In the genomic region with DNA sequence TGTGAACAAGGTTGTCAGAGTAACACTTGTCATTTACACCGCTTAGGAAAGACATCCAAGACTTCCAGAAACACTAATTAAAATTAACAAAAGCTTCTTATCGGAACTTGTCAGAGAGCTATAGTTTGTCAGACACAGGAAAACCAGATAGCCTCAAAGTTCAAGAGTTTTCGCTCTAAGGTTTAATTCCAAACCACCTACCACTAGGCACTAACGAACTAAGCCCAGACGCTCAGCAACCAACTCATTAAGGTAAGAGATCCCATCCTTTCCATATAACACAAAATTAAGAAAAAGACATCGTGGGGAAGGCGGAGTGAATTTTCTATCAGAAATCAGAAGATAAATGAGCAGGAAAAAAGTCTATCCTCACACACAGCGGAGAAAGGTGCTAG, we compare ENCODE assay signal across 8 cellular contexts. TPM values are rescaled to one million over a fixed set of nuclear protein-coding genes. Genes with fewer than 3 reads are reported as not detected.
DNase-seq lines count a peak whose midpoint lies in the region; ATAC-seq and TF ChIP-seq lines count a peak whose summit lies in the region.

No MANE protein-coding gene starts in this region.

- H3K27me3 ChIP-seq in CD8-positive, alpha-beta memory T cell (ENCODE audit: insufficient read depth, low read length, poor library complexity, severe bottlenecking) = no peaks in the 10 kb centered on the region
- no peaks in the 10 kb centered on the region for H3K27me3 ChIP-seq in HL-60 (ENCODE audit: insufficient read depth, poor library complexity, severe bottlenecking)
- no peaks in the 10 kb centered on the region for H3K27me3 ChIP-seq in tibial artery

- peak overlapping the region; percentile 94 to 100 (median 99) for H3K4me3 Mint-ChIP-seq in CD8-positive, alpha-beta memory T cell

- H3K36me3 Mint-ChIP-seq in CD8-positive, alpha-beta memory T cell = peaks cover 0 to 29% (median 3%) of the 10 kb centered on the region in 3 donors

- CTCF ChIA-PET in CD8-positive, alpha-beta memory T cell (lab: Charles Lee) = no interaction called here

- H3K4me1 Mint-ChIP-seq in CD8-positive, alpha-beta memory T cell = peaks cover 49 to 69% (median 64%) of the 10 kb centered on the region in 3 donors

- H3K9me3 Mint-ChIP-seq in CD8-positive, alpha-beta memory T cell = no peaks in the 10 kb centered on the region

- peak overlapping the region; percentile 91 for H3K27ac ChIP-seq in CD8-positive, alpha-beta memory T cell (ENCODE audit: low read depth, low read length)
- peak overlapping the region; percentile 83 for H3K27ac ChIP-seq in HL-60 (replicated peaks)
- peak overlapping the region; percentile 83 to 84 for H3K27ac ChIP-seq in tibial artery

- POLR2A ChIA-PET in CD8-positive, alpha-beta memory T cell (lab: Charles Lee) = no interaction called here

- peaks cover 0 to 1% of the 10 kb centered on the region in 2 donors for H3K27me3 Mint-ChIP-seq in CD8-positive, alpha-beta memory T cell

- H3K36me3 ChIP-seq in CD8-positive, alpha-beta memory T cell (ENCODE audit: insufficient read depth, low read length) = no peaks in the 10 kb centered on the region
- peaks cover 0 to 5% (median 4%) of the 10 kb centered on the region in 3 donors for H3K36me3 ChIP-seq in tibial artery

- no peak for DNase-seq in CD8-positive, alpha-beta memory T cell
- DNase-seq in HL-60 (ENCODE audit: low read depth in 1 of 2, low spot score in 1 of 2) = no peak
- DNase-seq in amniotic epithelial cell (ENCODE audit: low read depth) = peak; percentile 3
- peak in 1 of 2 donors; percentile 6 for DNase-seq in left colon
- DNase-seq in tibial artery = no peak
- no peak for DNase-seq in medulla oblongata (ENCODE audit: extremely low spot score)
- no peak for DNase-seq in pons (ENCODE audit: low spot score)

- no peak for TF ChIP-seq CTCF in HL-60 (IDR thresholded peaks at IDR 0.05; ENCODE audit: insufficient read depth, low read length)
- TF ChIP-seq CTCF in tibial artery (IDR thresholded peaks at IDR 0.05) = no peak

- peak; percentile 19 for ATAC-seq in GM19395 (IDR thresholded peaks at IDR 0.05; ENCODE audit: unreplicated experiment)
- peak; percentile 35 for ATAC-seq in left colon

- H3K9me3 ChIP-seq in CD8-positive, alpha-beta memory T cell (ENCODE audit: low read length) = no peaks in the 10 kb centered on the region
- no peaks in the 10 kb centered on the region for H3K9me3 ChIP-seq in tibial artery

- H3K27ac Mint-ChIP-seq in CD8-positive, alpha-beta memory T cell = peak overlapping the region; percentile 94 to 100 (median 99)

- intact Hi-C loops in left colon (cut with DNase I, micrococcal nuclease) = no loop called here
- intact Hi-C loops in tibial artery (cut with DNase I; ENCODE audit: low total_unique reads) = no loop called here

- H3K4me1 ChIP-seq in CD8-positive, alpha-beta memory T cell (ENCODE audit: insufficient read depth, low read length) = peaks cover 35% of the 10 kb centered on the region
- peaks cover 0 to 18% (median 1%) of the 10 kb centered on the region in 4 donors for H3K4me1 ChIP-seq in tibial artery

- H3K4me3 ChIP-seq in CD8-positive, alpha-beta memory T cell (ENCODE audit: low read length) = peak overlapping the region; percentile 90
- peak overlapping the region; percentile 94 for H3K4me3 ChIP-seq in HL-60 (replicated peaks; ENCODE audit: insufficient read depth, low read length)
- H3K4me3 ChIP-seq in tibial artery = peak overlapping the region; percentile 68 to 73

RNA-seq across cellular contexts. Expression of gene IMMP1L, which starts 0.4 kb away (rescaled TPM):
- total RNA-seq in CD8-positive, alpha-beta memory T cell = 10 to 100 TPM; 22.1 to 27.2 TPM
- 54.5 TPM for polyA plus RNA-seq in CD8-positive, alpha-beta memory T cell
- 10 to 100 TPM; 16.9 to 17.1 TPM for total RNA-seq in left colon

RNA-seq across cellular contexts. Expression of gene ELP4, which starts 0.6 kb away (rescaled TPM):
- 10 to 100 TPM; 20.5 to 23.2 TPM for total RNA-seq in CD8-positive, alpha-beta memory T cell
- polyA plus RNA-seq in CD8-positive, alpha-beta memory T cell = 18.4 TPM
- 10 to 100 TPM; 15.1 to 15.2 TPM for total RNA-seq in left colon
